8 cellular contexts compared by ENCODE assay signal in genomic region chr1:201889092-201889968, GRCh38. TPM values are rescaled to one million over a fixed set of nuclear protein-coding genes. Genes with fewer than 3 reads are reported as not detected.
DNase-seq lines count a peak whose midpoint lies in the region; ATAC-seq and TF ChIP-seq lines count a peak whose summit lies in the region.

No MANE protein-coding gene starts in this region.

- H3K4me3 Mint-ChIP-seq in CD4-positive, alpha-beta T cell: peak overlapping the region; percentile 83

- TF ChIP-seq POLR2A in esophagus muscularis mucosa (IDR thresholded peaks at IDR 0.05; ENCODE audit: low read depth): no peak

- peaks cover 5% of the 10 kb centered on the region for H3K4me1 Mint-ChIP-seq in CD4-positive, alpha-beta T cell (ENCODE audit: low read depth)

- H3K27me3 Mint-ChIP-seq in CD4-positive, alpha-beta T cell: peaks cover 62% of the 10 kb centered on the region

- H3K9me3 ChIP-seq in CD4-positive, alpha-beta T cell (ENCODE audit: control insufficient read depth, low read length): no peaks in the 10 kb centered on the region
- H3K9me3 ChIP-seq in RWPE2 (ENCODE audit: severe bottlenecking) (no peaks in the 10 kb centered on the region), esophagus muscularis mucosa (no peaks in the 10 kb centered on the region), parathyroid adenoma (ENCODE audit: control insufficient read depth, low read length) (no peaks in the 10 kb centered on the region)

- 35% methylated on average over 13 of the region's 33 CpGs for WGBS in esophagus muscularis mucosa

- peak overlapping the region; percentile 98 for H3K4me2 ChIP-seq in parathyroid adenoma (ENCODE audit: low read length)

- no peak overlapping the region for H3K27ac Mint-ChIP-seq in CD4-positive, alpha-beta T cell

- intact Hi-C loops in CD4-positive, alpha-beta T cell (cut with DNase I, micrococcal nuclease): no loop called here
- intact Hi-C loops in esophagus muscularis mucosa (cut with DNase I): no loop called here

- no peak overlapping the region for H3K9ac ChIP-seq in parathyroid adenoma

- DNase-seq in CD4-positive, alpha-beta T cell: no peak
- DNase-seq in RWPE2 (ENCODE audit: low spot score) (peak; percentile 52), esophagus muscularis mucosa (ENCODE audit: extremely low spot score) (no peak), NCI-H446 treated with DMSO at 0.1 percent for 48 hours (lab: John Stamatoyannopoulos, UW) (no peak), germinal center (ENCODE audit: low spot score) (no peak), GOT3 (lab: John Stamatoyannopoulos, UW) (no peak)

- ATAC-seq in CD4-positive, alpha-beta T cell (ENCODE audit: poor library complexity): no peak
- no peak for ATAC-seq in RWPE2 (ENCODE audit: low read depth)
- ATAC-seq in GM19035 (IDR thresholded peaks at IDR 0.05; ENCODE audit: unreplicated experiment): no peak

- H3K9me3 Mint-ChIP-seq in CD4-positive, alpha-beta T cell: no peaks in the 10 kb centered on the region

- H3K4me1 ChIP-seq in RWPE2 (ENCODE audit: insufficient read depth, poor library complexity, severe bottlenecking): peaks cover 5% of the 10 kb centered on the region
- peaks cover 34 to 86% (median 81%) of the 10 kb centered on the region in 4 donors for H3K4me1 ChIP-seq in esophagus muscularis mucosa
- H3K4me1 ChIP-seq in parathyroid adenoma: peaks cover 2% of the 10 kb centered on the region

- no peaks in the 10 kb centered on the region for H3K36me3 Mint-ChIP-seq in CD4-positive, alpha-beta T cell (ENCODE audit: low read depth)

- no peaks in the 10 kb centered on the region for H3K79me2 ChIP-seq in parathyroid adenoma

- peak overlapping the region; percentile 82 for H2AFZ ChIP-seq in parathyroid adenoma

- TF ChIP-seq EP300 in esophagus muscularis mucosa (IDR thresholded peaks at IDR 0.05): no peak

- POLR2A ChIA-PET in CD4-positive, alpha-beta T cell (lab: Charles Lee): no interaction called here

- peaks cover 51% of the 10 kb centered on the region for H3K27me3 ChIP-seq in CD4-positive, alpha-beta T cell (ENCODE audit: control insufficient read depth, insufficient read depth, low read length)
- H3K27me3 ChIP-seq in RWPE2 (ENCODE audit: insufficient read depth, poor library complexity, severe bottlenecking) (no peaks in the 10 kb centered on the region), esophagus muscularis mucosa (no peaks in the 10 kb centered on the region), parathyroid adenoma (ENCODE audit: control insufficient read depth, insufficient read depth, low read length) (no peaks in the 10 kb centered on the region)

- no peak overlapping the region for H3K27ac ChIP-seq in CD4-positive, alpha-beta T cell (ENCODE audit: low read depth, low read length)
- H3K27ac ChIP-seq in RWPE2 (ENCODE audit: poor library complexity, severe bottlenecking) (no peak overlapping the region), esophagus muscularis mucosa (replicated peaks in 1 of 4) (peak overlapping the region; percentile 86 to 91 (median 88)), parathyroid adenoma (peak overlapping the region; percentile 6)

- no peak for TF ChIP-seq CTCF in CD4-positive, alpha-beta T cell (IDR thresholded peaks at IDR 0.05)
- TF ChIP-seq CTCF in RWPE2 (IDR thresholded peaks at IDR 0.05; ENCODE audit: poor library complexity, severe bottlenecking) (no peak), esophagus muscularis mucosa (IDR thresholded peaks at IDR 0.05) (no peak), parathyroid adenoma (IDR thresholded peaks at IDR 0.05) (no peak)

- H3K36me3 ChIP-seq in RWPE2 (ENCODE audit: low read depth): no peaks in the 10 kb centered on the region
- H3K36me3 ChIP-seq in esophagus muscularis mucosa: peaks cover 0 to 14% (median 7%) of the 10 kb centered on the region in 4 donors
- no peaks in the 10 kb centered on the region for H3K36me3 ChIP-seq in parathyroid adenoma (ENCODE audit: control insufficient read depth, insufficient read depth, low read length)

- peak overlapping the region; percentile 31 for H3K4me3 ChIP-seq in RWPE2 (ENCODE audit: severe bottlenecking)
- H3K4me3 ChIP-seq in esophagus muscularis mucosa: peak overlapping the region; percentile 71 to 85 (median 75)
- H3K4me3 ChIP-seq in parathyroid adenoma (ENCODE audit: low read depth, low read length): peak overlapping the region; percentile 90

- CTCF ChIA-PET in CD4-positive, alpha-beta T cell (lab: Charles Lee): no interaction called here

RNA-seq across cellular contexts. Expression of gene SHISA4, which starts 0.6 kb away (rescaled TPM):
- under 1 TPM in 1 of 2 experiments, not detected in 1; 0.19 TPM for total RNA-seq in CD4-positive, alpha-beta T cell
- 10 to 100 TPM; 20.3 to 31.0 (median 28.5) TPM for total RNA-seq in esophagus muscularis mucosa

RNA-seq across cellular contexts. Expression of gene LMOD1, which starts 57.0 kb away (rescaled TPM):
- not detected for total RNA-seq in CD4-positive, alpha-beta T cell
- 1,000 to 10,000 TPM; 1,021 to 1,618 (median 1,290) TPM for total RNA-seq in esophagus muscularis mucosa

Comparison
In these comparisons a context has a peak if more than half of its experiments do, and no peak if none do; other contexts are left out.
1. H3K27ac ChIP-seq: peak in esophagus muscularis mucosa (4 of 4) and parathyroid adenoma (single experiment); none in CD4-positive, alpha-beta T cell (single experiment) and RWPE2 (single experiment).
2. H3K4me3 ChIP-seq: peak in every context shown above with its lines; median percentile 90 in parathyroid adenoma; 75 in esophagus muscularis mucosa; 31 in RWPE2.
3. RNA of gene SHISA4, which starts 0.6 kb away (total RNA-seq): 20.3 to 31.0 TPM in esophagus muscularis mucosa; 0.19 TPM in CD4-positive, alpha-beta T cell; every median in the first group is over 10 times any median in the second.
4. RNA of gene LMOD1, which starts 57.0 kb away (total RNA-seq): 1,021 to 1,618 TPM in esophagus muscularis mucosa; not detected in CD4-positive, alpha-beta T cell; every median in the first group is over 100 times any median in the second.